ENCODE assay signal across 20 cellular contexts in the genomic region with DNA sequence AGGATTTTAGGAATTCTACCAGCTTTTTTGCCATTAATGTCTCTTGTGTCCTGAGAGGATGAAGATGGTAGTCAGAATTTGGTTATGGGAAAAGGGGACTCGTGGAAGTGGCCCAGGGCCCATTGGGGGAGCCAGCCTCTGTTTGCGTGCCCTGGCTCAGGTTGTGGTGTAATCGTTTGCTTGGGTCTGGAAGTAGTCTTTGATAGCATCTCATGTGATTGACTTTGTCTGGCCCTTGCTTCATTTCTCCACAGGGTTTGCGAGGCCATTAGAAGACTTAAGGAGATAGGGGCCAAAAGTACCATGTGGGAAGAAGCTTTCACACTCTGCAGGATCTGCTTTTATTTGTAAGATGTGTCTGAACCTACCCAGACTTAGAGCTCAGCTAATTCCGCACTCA.
"Had no signal": no experiment of that assay in that cellular context is flagged by ENCODE, and none has a peak within 500 bp of the region (broad histone marks: within the 10 kb centered on the region; RNA-seq: fewer than 3 reads in every experiment).

No MANE protein-coding gene starts in this region.

- H3K27me3 ChIP-seq: colonic mucosa, esophagus squamous epithelium, heart left ventricle, pancreas, right atrium auricular region, thyroid gland had no signal

- H3K4me3 ChIP-seq: colonic mucosa, esophagus squamous epithelium, heart left ventricle, pancreas, psoas muscle, right atrium auricular region, thyroid gland had no signal

- H3K36me3 ChIP-seq: colonic mucosa, esophagus squamous epithelium, heart left ventricle, pancreas, right atrium auricular region, thyroid gland had no signal

- DNase-seq: activated CD4-positive, alpha-beta T cell treated with anti-CD3 and anti-CD28 coated beads for 1 hour; activated naive CD4-positive, alpha-beta T cell; activated naive CD8-positive, alpha-beta T cell treated with anti-CD3 and anti-CD28 coated beads, Interleukin-2, amount 10 ng/mL, durations not matched to agents 7 days and 5 days; activated T-cell treated with anti-CD3 and anti-CD28 coated beads, Interleukin-2, amount 50 U/mL, for 24 hours; amniotic stem cell; colonic mucosa; esophagus squamous epithelium; heart left ventricle; immature natural killer cell; left ventricle myocardium superior; pancreas; psoas muscle; stimulated activated CD4-positive, alpha-beta T cell treated with anti-CD3 and anti-CD28 coated beads, Interleukin-12 subunit alpha, Interleukin-12 subunit beta, amount 100 ng/mL, for 4 hours; stimulated activated CD4-positive, alpha-beta T cell treated with anti-CD3 and anti-CD28 coated beads, Interleukin-4, amount 100 ng/mL, for 4 hours; substantia nigra; thyroid gland had no signal

- H3K4me1 ChIP-seq: colonic mucosa, pancreas, thyroid gland had no signal

- H3K9me3 ChIP-seq: colonic mucosa, esophagus squamous epithelium, heart left ventricle, pancreas, psoas muscle, right atrium auricular region, thyroid gland had no signal

- ATAC-seq: activated T-helper 17 cell treated with anti-CD3 and anti-CD28 coated beads, Interleukin-2, amount 50 U/mL, for 72 hours; left ventricle myocardium superior; natural killer cell treated with Interleukin-12 subunit alpha and Interleukin-12 subunit beta and Interleukin-15 and Interleukin-18, amount 100 ng/mL, for 72 hours; pancreas; psoas muscle had no signal

- H3K27ac ChIP-seq: colonic mucosa, esophagus squamous epithelium, heart left ventricle, pancreas, psoas muscle, right atrium auricular region, thyroid gland had no signal

- FAIRE-seq: bronchial epithelial cell, pancreas had no signal
